In the genomic region with DNA sequence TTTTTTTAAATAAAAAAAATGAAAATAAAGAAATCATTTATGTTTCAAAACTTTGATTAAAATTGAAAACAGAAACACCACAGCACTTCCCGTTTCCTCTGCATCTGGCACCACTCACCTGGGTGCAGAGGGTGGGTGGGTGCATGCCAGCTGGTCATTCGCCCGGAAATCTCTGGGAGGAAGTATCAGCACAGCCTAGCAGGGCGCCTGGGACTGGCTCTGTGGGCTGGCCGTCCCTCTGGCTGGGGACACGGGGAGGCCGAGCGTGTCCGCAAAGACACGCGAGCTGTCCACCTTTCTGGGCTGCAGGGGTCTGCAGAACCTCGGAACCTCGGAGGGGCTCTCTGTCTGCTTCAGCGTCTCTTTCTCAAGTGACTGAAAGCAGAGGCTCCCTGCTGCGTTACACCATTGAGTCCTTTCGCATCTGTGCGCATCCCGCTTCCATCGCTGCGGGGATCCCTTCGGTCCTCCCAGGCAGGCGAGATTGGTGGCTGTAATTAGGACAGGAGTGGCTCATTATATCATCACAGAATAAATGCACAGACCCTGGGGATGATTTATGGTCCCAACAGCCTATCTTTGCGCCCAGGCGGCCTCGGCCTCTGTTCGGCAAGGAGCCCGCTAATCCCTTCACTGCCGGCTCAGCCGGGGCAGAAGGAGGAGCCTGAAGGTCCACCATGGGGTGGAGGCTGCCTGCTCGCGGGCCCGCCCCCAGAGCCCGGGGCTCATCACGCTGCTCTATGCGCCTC, we compare ENCODE assay signal across 1 cellular context.
A peak's percentile ranks its signal among the peaks of the same experiment; 100 is the strongest.
TF ChIP-seq lines count a peak whose summit lies in the region.

No MANE protein-coding gene starts in this region.

TF ChIP-seq in K562, 482 proteins besides CTCF, POLR2A, EP300 and RAD21 (continued from another document and continues in another):
- TF ChIP-seq, protein P1, sequence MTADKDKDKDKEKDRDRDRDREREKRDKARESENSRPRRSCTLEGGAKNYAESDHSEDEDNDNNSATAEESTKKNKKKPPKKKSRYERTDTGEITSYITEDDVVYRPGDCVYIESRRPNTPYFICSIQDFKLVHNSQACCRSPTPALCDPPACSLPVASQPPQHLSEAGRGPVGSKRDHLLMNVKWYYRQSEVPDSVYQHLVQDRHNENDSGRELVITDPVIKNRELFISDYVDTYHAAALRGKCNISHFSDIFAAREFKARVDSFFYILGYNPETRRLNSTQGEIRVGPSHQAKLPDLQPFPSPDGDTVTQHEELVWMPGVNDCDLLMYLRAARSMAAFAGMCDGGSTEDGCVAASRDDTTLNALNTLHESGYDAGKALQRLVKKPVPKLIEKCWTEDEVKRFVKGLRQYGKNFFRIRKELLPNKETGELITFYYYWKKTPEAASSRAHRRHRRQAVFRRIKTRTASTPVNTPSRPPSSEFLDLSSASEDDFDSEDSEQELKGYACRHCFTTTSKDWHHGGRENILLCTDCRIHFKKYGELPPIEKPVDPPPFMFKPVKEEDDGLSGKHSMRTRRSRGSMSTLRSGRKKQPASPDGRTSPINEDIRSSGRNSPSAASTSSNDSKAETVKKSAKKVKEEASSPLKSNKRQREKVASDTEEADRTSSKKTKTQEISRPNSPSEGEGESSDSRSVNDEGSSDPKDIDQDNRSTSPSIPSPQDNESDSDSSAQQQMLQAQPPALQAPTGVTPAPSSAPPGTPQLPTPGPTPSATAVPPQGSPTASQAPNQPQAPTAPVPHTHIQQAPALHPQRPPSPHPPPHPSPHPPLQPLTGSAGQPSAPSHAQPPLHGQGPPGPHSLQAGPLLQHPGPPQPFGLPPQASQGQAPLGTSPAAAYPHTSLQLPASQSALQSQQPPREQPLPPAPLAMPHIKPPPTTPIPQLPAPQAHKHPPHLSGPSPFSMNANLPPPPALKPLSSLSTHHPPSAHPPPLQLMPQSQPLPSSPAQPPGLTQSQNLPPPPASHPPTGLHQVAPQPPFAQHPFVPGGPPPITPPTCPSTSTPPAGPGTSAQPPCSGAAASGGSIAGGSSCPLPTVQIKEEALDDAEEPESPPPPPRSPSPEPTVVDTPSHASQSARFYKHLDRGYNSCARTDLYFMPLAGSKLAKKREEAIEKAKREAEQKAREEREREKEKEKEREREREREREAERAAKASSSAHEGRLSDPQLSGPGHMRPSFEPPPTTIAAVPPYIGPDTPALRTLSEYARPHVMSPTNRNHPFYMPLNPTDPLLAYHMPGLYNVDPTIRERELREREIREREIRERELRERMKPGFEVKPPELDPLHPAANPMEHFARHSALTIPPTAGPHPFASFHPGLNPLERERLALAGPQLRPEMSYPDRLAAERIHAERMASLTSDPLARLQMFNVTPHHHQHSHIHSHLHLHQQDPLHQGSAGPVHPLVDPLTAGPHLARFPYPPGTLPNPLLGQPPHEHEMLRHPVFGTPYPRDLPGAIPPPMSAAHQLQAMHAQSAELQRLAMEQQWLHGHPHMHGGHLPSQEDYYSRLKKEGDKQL (CRISPR knock-in tag; IDR thresholded peaks at IDR 0.05; ENCODE audit: borderline replicate concordance): no peak
- no peak for TF ChIP-seq STAT5B (CRISPR knock-in tag; IDR thresholded peaks at IDR 0.05)
- peak; percentile 57; the same call in 1 of the 2 replicates for TF ChIP-seq KLF16 (IDR thresholded peaks at IDR 0.05)
- 0 out of 4 replicates have a peak, but pooled peaks of 1 of the 2 experiments have one; percentile 10 for TF ChIP-seq TRIM24 (IDR thresholded peaks at IDR 0.05)
- no peak for TF ChIP-seq TCFL5 (CRISPR knock-in tag; conservative IDR thresholded peaks at IDR 0.05)
- TF ChIP-seq HDAC2 (IDR thresholded peaks at IDR 0.05): peak; percentile 69; the same call in 1 of the 2 replicates
- TF ChIP-seq ZNF79 (CRISPR knock-in tag; IDR thresholded peaks at IDR 0.05; ENCODE audit: low read depth): no peak
- no peak for TF ChIP-seq TCF7 (IDR thresholded peaks at IDR 0.05; ENCODE audit: borderline replicate concordance)
- TF ChIP-seq, protein P2, sequence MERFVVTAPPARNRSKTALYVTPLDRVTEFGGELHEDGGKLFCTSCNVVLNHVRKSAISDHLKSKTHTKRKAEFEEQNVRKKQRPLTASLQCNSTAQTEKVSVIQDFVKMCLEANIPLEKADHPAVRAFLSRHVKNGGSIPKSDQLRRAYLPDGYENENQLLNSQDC (CRISPR knock-in tag; IDR thresholded peaks at IDR 0.05): no peak
- no peak for TF ChIP-seq MAFK (IDR thresholded peaks at IDR 0.05; ENCODE audit: low read length)
- TF ChIP-seq ZFPM2 (CRISPR knock-in tag; IDR thresholded peaks at IDR 0.05): no peak
- no peak for TF ChIP-seq EGR1 (conservative IDR thresholded peaks at IDR 0.05)
- TF ChIP-seq CBFA2T3 (IDR thresholded peaks at IDR 0.05): peak; percentile 93
- no peak for TF ChIP-seq SIN3A (IDR thresholded peaks at IDR 0.05; ENCODE audit: borderline replicate concordance in 2 of 2, control insufficient read depth in 1 of 2, low read depth in 2 of 2, low read length in 2 of 2)
- TF ChIP-seq TEAD4 (IDR thresholded peaks at IDR 0.05; ENCODE audit: low read length): peak; percentile 87
- TF ChIP-seq TEAD4 (CRISPR knock-in tag; IDR thresholded peaks at IDR 0.05; ENCODE audit: borderline replicate concordance): no peak
- TF ChIP-seq RCOR1 (IDR thresholded peaks at IDR 0.05; ENCODE audit: borderline replicate concordance in 1 of 2, low read depth in 2 of 2, low read length in 2 of 2): peak in 1 of 2 experiments; percentile 90; a peak in 2 of 4 replicates
- peak; percentile 96 for TF ChIP-seq CXXC5 (CRISPR knock-in tag; IDR thresholded peaks at IDR 0.05)
- no peak for TF ChIP-seq CHD1 (IDR thresholded peaks at IDR 0.05; ENCODE audit: low read length)
- no peak for TF ChIP-seq ARID2 (IDR thresholded peaks at IDR 0.05)
- no peak for TF ChIP-seq NFE2L1 (tag; IDR thresholded peaks at IDR 0.05; ENCODE audit: borderline replicate concordance, low read depth)
- no peak for TF ChIP-seq MEF2D (tag; conservative IDR thresholded peaks at IDR 0.05; ENCODE audit: low read depth)
- no peak for TF ChIP-seq EWSR1 (IDR thresholded peaks at IDR 0.05; ENCODE audit: borderline replicate concordance, low read depth, partially characterized antibody)
- no peak for TF ChIP-seq FOSL1 (tag; conservative IDR thresholded peaks at IDR 0.05)
- TF ChIP-seq TAF15 (IDR thresholded peaks at IDR 0.05; ENCODE audit: low read depth, low read length): no peak
- no peak for TF ChIP-seq SRSF3 (IDR thresholded peaks at IDR 0.05; ENCODE audit: insufficient read depth, low read length)
- TF ChIP-seq, protein P3, sequence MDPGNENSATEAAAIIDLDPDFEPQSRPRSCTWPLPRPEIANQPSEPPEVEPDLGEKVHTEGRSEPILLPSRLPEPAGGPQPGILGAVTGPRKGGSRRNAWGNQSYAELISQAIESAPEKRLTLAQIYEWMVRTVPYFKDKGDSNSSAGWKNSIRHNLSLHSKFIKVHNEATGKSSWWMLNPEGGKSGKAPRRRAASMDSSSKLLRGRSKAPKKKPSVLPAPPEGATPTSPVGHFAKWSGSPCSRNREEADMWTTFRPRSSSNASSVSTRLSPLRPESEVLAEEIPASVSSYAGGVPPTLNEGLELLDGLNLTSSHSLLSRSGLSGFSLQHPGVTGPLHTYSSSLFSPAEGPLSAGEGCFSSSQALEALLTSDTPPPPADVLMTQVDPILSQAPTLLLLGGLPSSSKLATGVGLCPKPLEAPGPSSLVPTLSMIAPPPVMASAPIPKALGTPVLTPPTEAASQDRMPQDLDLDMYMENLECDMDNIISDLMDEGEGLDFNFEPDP (CRISPR knock-in tag; IDR thresholded peaks at IDR 0.05): no peak
- no peak for TF ChIP-seq CAMTA2 (CRISPR knock-in tag; conservative IDR thresholded peaks at IDR 0.05)
- no peak for TF ChIP-seq ZNF23 (CRISPR knock-in tag; IDR thresholded peaks at IDR 0.05)
- no peak for TF ChIP-seq ZNF133 (CRISPR knock-in tag; IDR thresholded peaks at IDR 0.05)
- no peak for TF ChIP-seq ESRRA (IDR thresholded peaks at IDR 0.05; ENCODE audit: borderline replicate concordance, low read depth)
- TF ChIP-seq SMAD4 (CRISPR knock-in tag; conservative IDR thresholded peaks at IDR 0.05): peak; percentile 70
- TF ChIP-seq TGIF2 (CRISPR knock-in tag; IDR thresholded peaks at IDR 0.05): no peak
- TF ChIP-seq ZNF134 (CRISPR knock-in tag; conservative IDR thresholded peaks at IDR 0.05): no peak
- no peak for TF ChIP-seq PCBP2 (IDR thresholded peaks at IDR 0.05; ENCODE audit: low read depth, low read length, poor library complexity, severe bottlenecking)
- TF ChIP-seq LARP7 (IDR thresholded peaks at IDR 0.05): no peak
- TF ChIP-seq CBX2 (IDR thresholded peaks at IDR 0.05; ENCODE audit: insufficient read depth, low read length, poor library complexity, severe bottlenecking): no peak
- TF ChIP-seq, protein P4, sequence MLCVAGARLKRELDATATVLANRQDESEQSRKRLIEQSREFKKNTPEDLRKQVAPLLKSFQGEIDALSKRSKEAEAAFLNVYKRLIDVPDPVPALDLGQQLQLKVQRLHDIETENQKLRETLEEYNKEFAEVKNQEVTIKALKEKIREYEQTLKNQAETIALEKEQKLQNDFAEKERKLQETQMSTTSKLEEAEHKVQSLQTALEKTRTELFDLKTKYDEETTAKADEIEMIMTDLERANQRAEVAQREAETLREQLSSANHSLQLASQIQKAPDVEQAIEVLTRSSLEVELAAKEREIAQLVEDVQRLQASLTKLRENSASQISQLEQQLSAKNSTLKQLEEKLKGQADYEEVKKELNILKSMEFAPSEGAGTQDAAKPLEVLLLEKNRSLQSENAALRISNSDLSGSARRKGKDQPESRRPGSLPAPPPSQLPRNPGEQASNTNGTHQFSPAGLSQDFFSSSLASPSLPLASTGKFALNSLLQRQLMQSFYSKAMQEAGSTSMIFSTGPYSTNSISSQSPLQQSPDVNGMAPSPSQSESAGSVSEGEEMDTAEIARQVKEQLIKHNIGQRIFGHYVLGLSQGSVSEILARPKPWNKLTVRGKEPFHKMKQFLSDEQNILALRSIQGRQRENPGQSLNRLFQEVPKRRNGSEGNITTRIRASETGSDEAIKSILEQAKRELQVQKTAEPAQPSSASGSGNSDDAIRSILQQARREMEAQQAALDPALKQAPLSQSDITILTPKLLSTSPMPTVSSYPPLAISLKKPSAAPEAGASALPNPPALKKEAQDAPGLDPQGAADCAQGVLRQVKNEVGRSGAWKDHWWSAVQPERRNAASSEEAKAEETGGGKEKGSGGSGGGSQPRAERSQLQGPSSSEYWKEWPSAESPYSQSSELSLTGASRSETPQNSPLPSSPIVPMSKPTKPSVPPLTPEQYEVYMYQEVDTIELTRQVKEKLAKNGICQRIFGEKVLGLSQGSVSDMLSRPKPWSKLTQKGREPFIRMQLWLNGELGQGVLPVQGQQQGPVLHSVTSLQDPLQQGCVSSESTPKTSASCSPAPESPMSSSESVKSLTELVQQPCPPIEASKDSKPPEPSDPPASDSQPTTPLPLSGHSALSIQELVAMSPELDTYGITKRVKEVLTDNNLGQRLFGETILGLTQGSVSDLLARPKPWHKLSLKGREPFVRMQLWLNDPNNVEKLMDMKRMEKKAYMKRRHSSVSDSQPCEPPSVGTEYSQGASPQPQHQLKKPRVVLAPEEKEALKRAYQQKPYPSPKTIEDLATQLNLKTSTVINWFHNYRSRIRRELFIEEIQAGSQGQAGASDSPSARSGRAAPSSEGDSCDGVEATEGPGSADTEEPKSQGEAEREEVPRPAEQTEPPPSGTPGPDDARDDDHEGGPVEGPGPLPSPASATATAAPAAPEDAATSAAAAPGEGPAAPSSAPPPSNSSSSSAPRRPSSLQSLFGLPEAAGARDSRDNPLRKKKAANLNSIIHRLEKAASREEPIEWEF (CRISPR knock-in tag; IDR thresholded peaks at IDR 0.05): no peak
- TF ChIP-seq ZNF830 (CRISPR knock-in tag; IDR thresholded peaks at IDR 0.05): no peak
- TF ChIP-seq U2AF2 (optimal IDR thresholded peaks at IDR 0.05; ENCODE audit: low read depth, low read length): no peak
- TF ChIP-seq ERF (CRISPR knock-in tag; IDR thresholded peaks at IDR 0.05): no peak
- TF ChIP-seq ZNF124 (CRISPR knock-in tag; IDR thresholded peaks at IDR 0.05): no peak
- TF ChIP-seq, protein P5, sequence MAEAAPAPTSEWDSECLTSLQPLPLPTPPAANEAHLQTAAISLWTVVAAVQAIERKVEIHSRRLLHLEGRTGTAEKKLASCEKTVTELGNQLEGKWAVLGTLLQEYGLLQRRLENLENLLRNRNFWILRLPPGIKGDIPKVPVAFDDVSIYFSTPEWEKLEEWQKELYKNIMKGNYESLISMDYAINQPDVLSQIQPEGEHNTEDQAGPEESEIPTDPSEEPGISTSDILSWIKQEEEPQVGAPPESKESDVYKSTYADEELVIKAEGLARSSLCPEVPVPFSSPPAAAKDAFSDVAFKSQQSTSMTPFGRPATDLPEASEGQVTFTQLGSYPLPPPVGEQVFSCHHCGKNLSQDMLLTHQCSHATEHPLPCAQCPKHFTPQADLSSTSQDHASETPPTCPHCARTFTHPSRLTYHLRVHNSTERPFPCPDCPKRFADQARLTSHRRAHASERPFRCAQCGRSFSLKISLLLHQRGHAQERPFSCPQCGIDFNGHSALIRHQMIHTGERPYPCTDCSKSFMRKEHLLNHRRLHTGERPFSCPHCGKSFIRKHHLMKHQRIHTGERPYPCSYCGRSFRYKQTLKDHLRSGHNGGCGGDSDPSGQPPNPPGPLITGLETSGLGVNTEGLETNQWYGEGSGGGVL (CRISPR knock-in tag; IDR thresholded peaks at IDR 0.05): no peak
- no peak for TF ChIP-seq NEUROD1 (IDR thresholded peaks at IDR 0.05; ENCODE audit: borderline replicate concordance, low read depth, low read length, partially characterized antibody)
- TF ChIP-seq HMG20A (CRISPR knock-in tag; conservative IDR thresholded peaks at IDR 0.05): no peak
- no peak for TF ChIP-seq NONO (IDR thresholded peaks at IDR 0.05; ENCODE audit: low read depth in 2 of 2, low read length in 1 of 2)
- TF ChIP-seq ZNF444 (CRISPR knock-in tag; IDR thresholded peaks at IDR 0.05): no peak
- TF ChIP-seq FOXP1 (CRISPR knock-in tag; IDR thresholded peaks at IDR 0.05): no peak
- peak; percentile 88 for TF ChIP-seq DPF2 (IDR thresholded peaks at IDR 0.05)
- TF ChIP-seq DNMT1 (IDR thresholded peaks at IDR 0.05): no peak
- no peak for TF ChIP-seq TBP (optimal IDR thresholded peaks at IDR 0.05; ENCODE audit: low read depth, low read length)
- TF ChIP-seq ADNP (tag; IDR thresholded peaks at IDR 0.05): no peak
- TF ChIP-seq ZNF3 (CRISPR knock-in tag; IDR thresholded peaks at IDR 0.05): no peak
- TF ChIP-seq XRCC3 (IDR thresholded peaks at IDR 0.05): no peak
- TF ChIP-seq, protein P6, sequence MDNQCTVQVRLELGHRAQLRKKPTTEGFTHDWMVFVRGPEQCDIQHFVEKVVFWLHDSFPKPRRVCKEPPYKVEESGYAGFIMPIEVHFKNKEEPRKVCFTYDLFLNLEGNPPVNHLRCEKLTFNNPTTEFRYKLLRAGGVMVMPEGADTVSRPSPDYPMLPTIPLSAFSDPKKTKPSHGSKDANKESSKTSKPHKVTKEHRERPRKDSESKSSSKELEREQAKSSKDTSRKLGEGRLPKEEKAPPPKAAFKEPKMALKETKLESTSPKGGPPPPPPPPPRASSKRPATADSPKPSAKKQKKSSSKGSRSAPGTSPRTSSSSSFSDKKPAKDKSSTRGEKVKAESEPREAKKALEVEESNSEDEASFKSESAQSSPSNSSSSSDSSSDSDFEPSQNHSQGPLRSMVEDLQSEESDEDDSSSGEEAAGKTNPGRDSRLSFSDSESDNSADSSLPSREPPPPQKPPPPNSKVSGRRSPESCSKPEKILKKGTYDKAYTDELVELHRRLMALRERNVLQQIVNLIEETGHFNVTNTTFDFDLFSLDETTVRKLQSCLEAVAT (IDR thresholded peaks at IDR 0.05): no peak
- TF ChIP-seq ZNF239 (CRISPR knock-in tag; IDR thresholded peaks at IDR 0.05): no peak
- TF ChIP-seq CEBPG (CRISPR knock-in tag; IDR thresholded peaks at IDR 0.05): no peak
- no peak for TF ChIP-seq CEBPG (tag; conservative IDR thresholded peaks at IDR 0.05 in 1 of 2, IDR thresholded peaks at IDR 0.05 in 1 of 2)
